ENCODE assay signal across 8 cellular contexts in the genomic region with DNA sequence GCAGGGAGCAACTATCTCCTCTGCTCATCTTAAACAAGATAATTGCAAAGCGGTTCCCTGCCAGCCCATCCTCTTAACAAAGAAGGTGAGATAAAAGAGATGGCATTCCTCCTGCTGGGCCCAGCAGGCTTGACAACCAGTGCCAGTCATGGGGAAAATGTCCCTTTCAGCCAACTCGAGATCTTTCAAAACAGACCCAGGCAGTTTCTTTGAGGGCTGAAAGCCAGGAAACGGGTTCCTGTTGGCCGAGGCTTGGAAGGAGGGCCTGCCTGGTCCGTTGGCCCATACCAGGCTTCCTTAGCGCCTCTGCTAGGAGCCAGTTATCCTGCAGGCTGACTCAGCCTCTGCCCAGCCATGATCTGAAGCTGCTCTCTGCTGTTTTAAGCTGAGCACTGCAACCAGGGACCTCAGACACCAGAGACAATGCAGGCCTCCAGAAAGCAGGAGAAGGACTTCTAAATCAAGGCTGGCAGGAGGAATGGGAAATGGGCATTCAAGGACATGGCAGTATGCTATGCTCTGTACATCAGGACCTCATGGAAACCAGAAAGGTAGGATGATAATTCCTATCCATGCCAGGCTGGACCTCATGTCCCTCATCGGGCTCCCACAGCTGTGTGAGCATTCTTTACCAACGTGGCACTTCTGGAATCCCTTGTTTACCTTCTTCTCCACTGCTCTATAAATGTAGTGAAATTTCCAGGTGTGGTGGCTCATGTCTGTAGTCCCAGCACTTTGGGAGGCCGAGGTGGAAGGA. TPM values are rescaled to one million over a fixed set of nuclear protein-coding genes. Genes with fewer than 3 reads are reported as not detected.
A peak's percentile ranks its signal among the peaks of the same experiment; 100 is the strongest.
DNase-seq lines count a peak whose midpoint lies in the region; ATAC-seq and TF ChIP-seq lines count a peak whose summit lies in the region.

No MANE protein-coding gene starts in this region.

- H3K4me3 Mint-ChIP-seq in stimulated activated naive B cell treated with anti-CD40 and anti-IgM and Interleukin-4, amounts not matched to agents 10 μg/mL and 1 μg/mL and 100 μg/mL, for 72 hours, result no peak overlapping the region

- DNase-seq in COR-L47 (lab: John Stamatoyannopoulos, UW) (peak; percentile 96), MV-4-11 (lab: John Stamatoyannopoulos, UW) (peak; percentile 79), body of pancreas (peak; percentile 42 to 71 (median 60)), islet precursor cell (peak; percentile 88), substantia nigra (lab: John Stamatoyannopoulos, UW) (peak in 46 of 49 donors; percentile 29 to 90 (median 70)), OCI-M2 (lab: John Stamatoyannopoulos, UW; ENCODE audit: unreplicated experiment) (no peak)
- no peak for DNase-seq in stimulated activated naive B cell treated with anti-CD40 and anti-IgM and Interleukin-4, amounts not matched to agents 10 μg/mL and 1 μg/mL and 100 μg/mL, for 72 hours

- intact Hi-C loops in body of pancreas (cut with DNase I), result no loop called here

- H3K27ac Mint-ChIP-seq in stimulated activated naive B cell treated with anti-CD40 and anti-IgM and Interleukin-4, amounts not matched to agents 10 μg/mL and 1 μg/mL and 100 μg/mL, for 72 hours, result no peak overlapping the region

- no peaks in the 10 kb centered on the region for H3K9me3 Mint-ChIP-seq in stimulated activated naive B cell treated with anti-CD40 and anti-IgM and Interleukin-4, amounts not matched to agents 10 μg/mL and 1 μg/mL and 100 μg/mL, for 72 hours

- ATAC-seq in body of pancreas (peak; percentile 96), GM21723 (IDR thresholded peaks at IDR 0.05; ENCODE audit: unreplicated experiment) (no peak)
- ATAC-seq in stimulated activated naive B cell treated with anti-CD40 and anti-IgM and Interleukin-4, amounts not matched to agents 10 μg/mL and 1 μg/mL and 100 μg/mL, for 72 hours (replicated peaks), result no peak

- peak overlapping the region in 2 of 4 donors; percentile 47 to 53 for H3K27ac ChIP-seq in body of pancreas
- peak overlapping the region; percentile 35 for H3K27ac ChIP-seq in substantia nigra (ENCODE audit: low read depth, low read length, poor library complexity, severe bottlenecking)

- no peaks in the 10 kb centered on the region for H3K36me3 ChIP-seq in body of pancreas (replicated peaks in 1 of 2; ENCODE audit: insufficient read depth in 1 of 2, low read depth in 2 of 2)

- no peak for TF ChIP-seq POLR2A in body of pancreas (IDR thresholded peaks at IDR 0.05)

- H3K4me1 Mint-ChIP-seq in stimulated activated naive B cell treated with anti-CD40 and anti-IgM and Interleukin-4, amounts not matched to agents 10 μg/mL and 1 μg/mL and 100 μg/mL, for 72 hours, result peaks cover 0 to 6% of the 10 kb centered on the region in 2 donors

- no peaks in the 10 kb centered on the region for H3K4me1 ChIP-seq in body of pancreas

- WGBS in body of pancreas, 2 donors, result 45 to 75% methylated on average over 5 to 9 of the region's 9 CpGs

- H3K9me3 ChIP-seq in body of pancreas, result no peaks in the 10 kb centered on the region

- H3K36me3 Mint-ChIP-seq in stimulated activated naive B cell treated with anti-CD40 and anti-IgM and Interleukin-4, amounts not matched to agents 10 μg/mL and 1 μg/mL and 100 μg/mL, for 72 hours, result peaks cover 23 to 44% of the 10 kb centered on the region in 2 donors

- H3K4me3 ChIP-seq in body of pancreas, result no peak overlapping the region

- no peaks in the 10 kb centered on the region for H3K27me3 Mint-ChIP-seq in stimulated activated naive B cell treated with anti-CD40 and anti-IgM and Interleukin-4, amounts not matched to agents 10 μg/mL and 1 μg/mL and 100 μg/mL, for 72 hours

- no peaks in the 10 kb centered on the region for H3K27me3 ChIP-seq in body of pancreas

- peak; percentile 13 to 81 (median 59) for TF ChIP-seq CTCF in body of pancreas (IDR thresholded peaks at IDR 0.05)

RNA-seq across cellular contexts. Expression of a gene that starts 42.4 kb away (rescaled TPM):
- total RNA-seq in body of pancreas, result 1 to 10 TPM; 1.6 to 8.6 TPM

RNA-seq across cellular contexts. Expression of a gene that starts 52.9 kb away (rescaled TPM):
- total RNA-seq in body of pancreas, result 10 to 100 TPM; 46.1 to 51.9 TPM

Comparison
In these comparisons a context has a peak if more than half of its experiments do, and no peak if none do; other contexts are left out.
1. DNase-seq: peak in COR-L47 (single experiment), MV-4-11 (single experiment), body of pancreas (4 of 4), islet precursor cell (single experiment) and substantia nigra (46 of 49); none in OCI-M2 (single experiment) and stimulated activated naive B cell treated with anti-CD40 and anti-IgM and Interleukin-4, amounts not matched to agents 10 μg/mL and 1 μg/mL and 100 μg/mL, for 72 hours (single experiment).